19 cellular contexts compared by ENCODE assay signal in genomic region chr18:79335833-79336360, GRCh38. TPM values are rescaled to one million over a fixed set of nuclear protein-coding genes. Genes with fewer than 3 reads are reported as not detected.
DNase-seq lines count a peak whose midpoint lies in the region; ATAC-seq and TF ChIP-seq lines count a peak whose summit lies in the region.
"Had no signal": no experiment of that assay in that cellular context is flagged by ENCODE, and none has a peak within 500 bp of the region (broad histone marks: within the 10 kb centered on the region; RNA-seq: fewer than 3 reads in every experiment).

No MANE protein-coding gene starts in this region.

- H3K27ac ChIP-seq in neuronal stem cell (replicated peaks; ENCODE audit: low read length): no peak overlapping the region
- no peak overlapping the region for H3K27ac ChIP-seq in Karpas-422 (ENCODE audit: low read length)
- H3K27ac ChIP-seq: GM23248, HL-60 had no signal

- H4K20me1 ChIP-seq in Karpas-422 (ENCODE audit: insufficient read depth, low read depth, low read length): no peaks in the 10 kb centered on the region

- H3K14ac ChIP-seq in neuronal stem cell (ENCODE audit: low read length): peak overlapping the region; percentile 58

- in situ Hi-C loops in GM13976 (cut with MboI; ENCODE audit: low sequenced_read_pairs, unreplicated experiment): no loop called here

- ATAC-seq in GM21619 (IDR thresholded peaks at IDR 0.05; ENCODE audit: unreplicated experiment): no peak

- no peak overlapping the region for H2BK15ac ChIP-seq in neuronal stem cell (ENCODE audit: low read length)

- H3K9me3 Mint-ChIP-seq in endothelial cell (ENCODE audit: unreplicated experiment): no peaks in the 10 kb centered on the region
- H3K9me3 Mint-ChIP-seq in type B pancreatic cell: no peaks in the 10 kb centered on the region
- H3K9me3 Mint-ChIP-seq: CD8-positive, alpha-beta memory T cell had no signal

- H3K27me3 Mint-ChIP-seq in endothelial cell (ENCODE audit: unreplicated experiment) (peaks cover 11% of the 10 kb centered on the region), type B pancreatic cell (no peaks in the 10 kb centered on the region)
- H3K27me3 Mint-ChIP-seq: CD4-positive, CD25-positive, alpha-beta regulatory T cell; CD8-positive, alpha-beta memory T cell had no signal

- H2BK120ac ChIP-seq in neuronal stem cell (ENCODE audit: low read depth, low read length): no peak overlapping the region

- H3K4me1 ChIP-seq in neuronal stem cell (ENCODE audit: control insufficient read depth in 2 of 2, insufficient read depth in 1 of 2, low read depth in 1 of 2, low read length in 2 of 2) (peaks cover 4 to 5% of the 10 kb centered on the region in 2 donors), Karpas-422 (ENCODE audit: low read length) (no peaks in the 10 kb centered on the region)
- H3K4me1 ChIP-seq: BE2C had no signal

- peaks cover 4% of the 10 kb centered on the region; the same call in 1 of the 2 replicates for H3K79me2 ChIP-seq in Karpas-422 (ENCODE audit: low read length)

- H3K4me3 Mint-ChIP-seq in endothelial cell (ENCODE audit: unreplicated experiment): no peak overlapping the region
- H3K4me3 Mint-ChIP-seq in type B pancreatic cell: no peak overlapping the region
- H3K4me3 Mint-ChIP-seq: CD4-positive, CD25-positive, alpha-beta regulatory T cell; CD8-positive, alpha-beta memory T cell had no signal

- no peak overlapping the region for H3K4me3 ChIP-seq in neuronal stem cell (ENCODE audit: low read length in 2 of 2)
- no peak overlapping the region for H3K4me3 ChIP-seq in Karpas-422 (ENCODE audit: low read length)
- H3K4me3 ChIP-seq: GM23248 had no signal

- H3K9me3 ChIP-seq in neuronal stem cell (replicated peaks in 1 of 2; ENCODE audit: control insufficient read depth in 2 of 2, insufficient read depth in 1 of 2, low read depth in 1 of 2, low read length in 2 of 2): no peaks in the 10 kb centered on the region
- no peaks in the 10 kb centered on the region for H3K9me3 ChIP-seq in Karpas-422 (ENCODE audit: low read length)
- H3K9me3 ChIP-seq: BE2C had no signal

- DNase-seq in GM13976 (ENCODE audit: low spot score) (peak; percentile 17), endothelial cell (ENCODE audit: low spot score) (no peak), neuronal stem cell (ENCODE audit: low spot score) (no peak), type B pancreatic cell (ENCODE audit: extremely low spot score, unreplicated experiment) (peak; percentile 69), Karpas-422 (no peak), T1000 (lab: John Stamatoyannopoulos, UW) (no peak)
- no peak for DNase-seq in activated CD4-positive, CD25-positive, alpha-beta regulatory T cell (lab: John Stamatoyannopoulos, UW)
- DNase-seq: ACHN; BE2C; C1 segment of cervical spinal cord; CD4-positive, CD25-positive, alpha-beta regulatory T cell; CD8-positive, alpha-beta memory T cell; COR-L47; DMS 273 treated with DMSO at 0.1 percent for 48 hours; DMS53; GM23248; HCEC 1CT had no signal

- no peak overlapping the region for H3K18ac ChIP-seq in neuronal stem cell (ENCODE audit: low read length)

- H3K27ac Mint-ChIP-seq in endothelial cell (ENCODE audit: unreplicated experiment) (peak overlapping the region; percentile 81), type B pancreatic cell (no peak overlapping the region)
- H3K27ac Mint-ChIP-seq: CD4-positive, CD25-positive, alpha-beta regulatory T cell had no signal

- no peak overlapping the region for H2BK12ac ChIP-seq in neuronal stem cell (ENCODE audit: low read length)

- H3K9ac ChIP-seq in neuronal stem cell (ENCODE audit: low read depth, low read length, poor library complexity): no peak overlapping the region
- no peak overlapping the region for H3K9ac ChIP-seq in Karpas-422 (ENCODE audit: low read length)
- H3K9ac ChIP-seq: GM23248 had no signal

- H3K4me2 ChIP-seq in neuronal stem cell (ENCODE audit: insufficient read depth, low read length, poor library complexity, severe bottlenecking) (no peak overlapping the region), Karpas-422 (ENCODE audit: low read depth, low read length, poor library complexity, severe bottlenecking) (no peak overlapping the region)

- no CpG with 5 or more reads among the region's 23 CpGs for WGBS in neuronal stem cell (ENCODE audit: extremely low coverage in 2 of 2, insufficient read length in 2 of 2, insufficient replicate concordance in 1 of 2), 2 donors

- peaks cover 36% of the 10 kb centered on the region for H3K4me1 Mint-ChIP-seq in endothelial cell (ENCODE audit: unreplicated experiment)
- H3K4me1 Mint-ChIP-seq in type B pancreatic cell (ENCODE audit: unreplicated experiment): no peaks in the 10 kb centered on the region
- H3K4me1 Mint-ChIP-seq: CD8-positive, alpha-beta memory T cell had no signal

- H3K23ac ChIP-seq in neuronal stem cell (ENCODE audit: low read depth, low read length, poor library complexity): no peak overlapping the region

- H3K9me2 ChIP-seq in Karpas-422 (replicated peaks; ENCODE audit: insufficient read depth, low read length): no peaks in the 10 kb centered on the region

- no peak overlapping the region for H2AK5ac ChIP-seq in neuronal stem cell (ENCODE audit: low read depth, low read length)

- H3K36me3 Mint-ChIP-seq in endothelial cell (ENCODE audit: low read depth, unreplicated experiment) (peaks cover 29% of the 10 kb centered on the region), type B pancreatic cell (peaks cover 17% of the 10 kb centered on the region)

- H3K27me3 ChIP-seq in neuronal stem cell (ENCODE audit: control insufficient read depth in 3 of 3, insufficient read depth in 3 of 3, low read depth in 1 of 3, low read length in 3 of 3) (no peaks in the 10 kb centered on the region), Karpas-422 (ENCODE audit: low read length) (no peaks in the 10 kb centered on the region)
- H3K27me3 ChIP-seq: BE2C had no signal

- H3K36me3 ChIP-seq in neuronal stem cell (replicated peaks in 1 of 2; ENCODE audit: control insufficient read depth in 2 of 2, insufficient read depth in 2 of 2, low read length in 2 of 2): peaks cover 22 to 53% of the 10 kb centered on the region in 2 donors
- peaks cover 15% of the 10 kb centered on the region for H3K36me3 ChIP-seq in Karpas-422 (ENCODE audit: insufficient read depth, low read length)
- H3K36me3 ChIP-seq: BE2C had no signal

- H3K4ac ChIP-seq in neuronal stem cell (ENCODE audit: low read length): no peak overlapping the region

- no peak for TF ChIP-seq CTCF in GM13976 (IDR thresholded peaks at IDR 0.05; ENCODE audit: borderline replicate concordance, control extremely low read depth, extremely low read depth, insufficient read depth, missing control alignments)
- TF ChIP-seq CTCF in endothelial cell (IDR thresholded peaks at IDR 0.05; ENCODE audit: unreplicated experiment): no peak
- TF ChIP-seq CTCF in type B pancreatic cell (conservative IDR thresholded peaks at IDR 0.05): no peak

- H2AFZ ChIP-seq in neuronal stem cell (ENCODE audit: low read length) (no peak overlapping the region), Karpas-422 (ENCODE audit: low read length) (no peak overlapping the region)
- H2AFZ ChIP-seq: GM23248 had no signal

- H4K8ac ChIP-seq in neuronal stem cell (ENCODE audit: low read depth, low read length): no peak overlapping the region

- no peaks in the 10 kb centered on the region for H3K79me1 ChIP-seq in neuronal stem cell (ENCODE audit: low read depth, low read length)

- H4K91ac ChIP-seq in neuronal stem cell (ENCODE audit: low read depth, low read length, poor library complexity): no peak overlapping the region

- no peak overlapping the region for H2BK5ac ChIP-seq in neuronal stem cell (ENCODE audit: low read length)

RNA-seq across cellular contexts. Expression of gene NFATC1, which starts 59.8 kb away (rescaled TPM):
- 40.6 TPM for total RNA-seq in endothelial cell (ENCODE audit: unreplicated experiment)
- polyA plus RNA-seq in neuronal stem cell (2013, experiment 1 of 2): 4.7 TPM
- 5.2 TPM for polyA plus RNA-seq in neuronal stem cell (2013, experiment 2 of 2)
- 2.7 and 6.1 TPM in 2 replicates for total RNA-seq in type B pancreatic cell (ENCODE audit: low replicate concordance)
- total RNA-seq in Karpas-422 (2014; rRNA removed; shearing (Covaris generic); ENCODE audit: low replicate concordance): 42.9 and 46.1 TPM in 2 replicates

Comparison
In these comparisons a context has a peak if more than half of its experiments do, and no peak if none do; other contexts are left out.
1. DNase-seq: peak in GM13976 (single experiment) and type B pancreatic cell (single experiment); none in endothelial cell (single experiment), neuronal stem cell (single experiment), Karpas-422 (single experiment), T1000 (single experiment) and activated CD4-positive, CD25-positive, alpha-beta regulatory T cell (0 of 4).